Comparison of ENCODE assay signal across 8 cellular contexts in the genomic region with DNA sequence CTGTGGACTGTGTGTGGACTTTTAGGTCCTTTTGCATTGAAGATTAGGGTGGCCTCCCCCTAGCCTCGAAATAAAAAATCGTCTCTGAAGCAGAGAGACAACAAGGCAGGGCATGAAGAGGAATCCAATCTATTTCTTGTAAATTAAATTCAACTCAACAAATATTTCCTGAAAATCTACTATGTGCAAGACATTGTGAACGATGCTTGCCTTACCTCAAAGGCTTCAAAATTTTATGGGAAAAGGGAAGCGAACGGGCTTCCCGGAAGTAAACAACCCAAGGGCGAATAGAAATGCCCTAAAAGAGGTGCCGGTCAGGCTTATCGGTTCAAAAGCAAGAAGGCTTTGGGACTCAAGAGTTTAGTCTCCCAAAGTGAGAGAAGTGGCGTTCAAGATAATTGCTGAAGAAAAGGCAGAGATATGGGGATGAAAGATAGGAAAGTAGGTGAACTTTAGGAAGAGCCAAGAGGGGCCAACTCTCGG. TPM values are rescaled to one million over a fixed set of nuclear protein-coding genes. Genes with fewer than 3 reads are reported as not detected.
A peak's percentile ranks its signal among the peaks of the same experiment; 100 is the strongest.
DNase-seq lines count a peak whose midpoint lies in the region; ATAC-seq and TF ChIP-seq lines count a peak whose summit lies in the region.

No MANE protein-coding gene starts in this region.

- H3K36me3 ChIP-seq in tibial artery = no peaks in the 10 kb centered on the region

- DNase-seq in activated naive CD4-positive, alpha-beta T cell treated with anti-CD3 and anti-CD28 coated beads for 36 hours = no peak
- DNase-seq in activated naive CD4-positive, alpha-beta T cell treated with anti-CD3 and anti-CD28 coated beads, Interleukin-2, amount 50 U/mL, for 16 hours = no peak
- DNase-seq in NCI-H1092 (lab: John Stamatoyannopoulos, UW) = peak; percentile 51
- DNase-seq in activated naive CD8-positive, alpha-beta T cell treated with anti-CD3 and anti-CD28 coated beads, Interleukin-2, amount 50 U/mL, for 24 hours = no peak
- peak; percentile 62 for DNase-seq in kidney glomerular epithelial cell (lab: John Stamatoyannopoulos, UW)
- no peak for DNase-seq in tibial artery
- DNase-seq in COLO829 (ENCODE audit: low spot score) = no peak
- no peak for DNase-seq in activated CD8-positive, alpha-beta memory T cell treated with anti-CD3 and anti-CD28 coated beads for 24 hours

- peak overlapping the region; percentile 56 to 76 for H3K4me3 ChIP-seq in tibial artery

- peak overlapping the region; percentile 88 for H3K4me3 Mint-ChIP-seq in activated naive CD4-positive, alpha-beta T cell treated with anti-CD3 and anti-CD28 coated beads for 36 hours
- H3K4me3 Mint-ChIP-seq in activated naive CD8-positive, alpha-beta T cell treated with anti-CD3 and anti-CD28 coated beads, Interleukin-2, amount 50 U/mL, for 24 hours = peak overlapping the region; percentile 94

- H3K27ac ChIP-seq in tibial artery = peak overlapping the region; percentile 39 to 62

- peak overlapping the region; percentile 94 for H3K27ac Mint-ChIP-seq in activated naive CD4-positive, alpha-beta T cell treated with anti-CD3 and anti-CD28 coated beads for 36 hours
- peak overlapping the region; percentile 96 for H3K27ac Mint-ChIP-seq in activated naive CD8-positive, alpha-beta T cell treated with anti-CD3 and anti-CD28 coated beads, Interleukin-2, amount 50 U/mL, for 24 hours

- CTCF ChIA-PET in activated naive CD4-positive, alpha-beta T cell treated with anti-CD3 and anti-CD28 coated beads for 36 hours (lab: Charles Lee) = interaction anchor here (0.9 to 1.5 kb wide), 3 partner anchors 51 to 306 kb away, joined by 3 to 5 read pairs (median 3); no protein-coding TSS in a partner anchor

- intact Hi-C loops in activated naive CD4-positive, alpha-beta T cell treated with anti-CD3 and anti-CD28 coated beads for 36 hours (cut with micrococcal nuclease) = loop anchor here (2.0 to 10.0 kb wide), 4 partner anchors 48 to 746 kb away; a partner anchor contains a TSS
- intact Hi-C loops in tibial artery (cut with DNase I; ENCODE audit: low total_unique reads) = no loop called here

- ATAC-seq in activated naive CD8-positive, alpha-beta T cell treated with anti-CD3 and anti-CD28 coated beads, Interleukin-2, amount 50 U/mL, for 24 hours = no peak

- peaks cover 38% of the 10 kb centered on the region for H3K4me1 Mint-ChIP-seq in activated naive CD4-positive, alpha-beta T cell treated with anti-CD3 and anti-CD28 coated beads for 36 hours (ENCODE audit: low read depth)
- peaks cover 37% of the 10 kb centered on the region for H3K4me1 Mint-ChIP-seq in activated naive CD8-positive, alpha-beta T cell treated with anti-CD3 and anti-CD28 coated beads, Interleukin-2, amount 50 U/mL, for 24 hours

- peaks cover 2% of the 10 kb centered on the region for H3K36me3 Mint-ChIP-seq in activated naive CD4-positive, alpha-beta T cell treated with anti-CD3 and anti-CD28 coated beads for 36 hours (ENCODE audit: low read depth)
- H3K36me3 Mint-ChIP-seq in activated naive CD8-positive, alpha-beta T cell treated with anti-CD3 and anti-CD28 coated beads, Interleukin-2, amount 50 U/mL, for 24 hours (ENCODE audit: low read depth) = peaks cover 2% of the 10 kb centered on the region

- no peaks in the 10 kb centered on the region for H3K27me3 ChIP-seq in tibial artery

- TF ChIP-seq CTCF in tibial artery (IDR thresholded peaks at IDR 0.05) = no peak

- H3K9me3 ChIP-seq in tibial artery = no peaks in the 10 kb centered on the region

- no peaks in the 10 kb centered on the region for H3K27me3 Mint-ChIP-seq in activated naive CD4-positive, alpha-beta T cell treated with anti-CD3 and anti-CD28 coated beads for 36 hours (ENCODE audit: low read depth)
- H3K27me3 Mint-ChIP-seq in activated naive CD8-positive, alpha-beta T cell treated with anti-CD3 and anti-CD28 coated beads, Interleukin-2, amount 50 U/mL, for 24 hours = peaks cover 2% of the 10 kb centered on the region

- peaks cover 0 to 19% (median 9%) of the 10 kb centered on the region in 4 donors for H3K4me1 ChIP-seq in tibial artery

- H3K9me3 Mint-ChIP-seq in activated naive CD4-positive, alpha-beta T cell treated with anti-CD3 and anti-CD28 coated beads for 36 hours = no peaks in the 10 kb centered on the region
- no peaks in the 10 kb centered on the region for H3K9me3 Mint-ChIP-seq in activated naive CD8-positive, alpha-beta T cell treated with anti-CD3 and anti-CD28 coated beads, Interleukin-2, amount 50 U/mL, for 24 hours

RNA-seq across cellular contexts. Expression of a gene that starts 0.5 kb away (rescaled TPM):
- 1 to 10 TPM; 4.2 to 4.5 TPM for total RNA-seq in activated naive CD4-positive, alpha-beta T cell treated with anti-CD3 and anti-CD28 coated beads for 36 hours

RNA-seq across cellular contexts. Expression of a gene that starts 0.8 kb away (rescaled TPM):
- total RNA-seq in activated naive CD4-positive, alpha-beta T cell treated with anti-CD3 and anti-CD28 coated beads for 36 hours = 10 to 100 TPM; 39.2 to 42.9 TPM

RNA-seq across cellular contexts. Expression of a gene that starts 48.2 kb away (rescaled TPM):
- 1 to 10 TPM; 1.1 to 2.0 TPM for total RNA-seq in activated naive CD4-positive, alpha-beta T cell treated with anti-CD3 and anti-CD28 coated beads for 36 hours

Comparison
In these comparisons a context has a peak if more than half of its experiments do, and no peak if none do; other contexts are left out.
1. DNase-seq: peak in NCI-H1092 (single experiment) and kidney glomerular epithelial cell (single experiment); none in activated naive CD4-positive, alpha-beta T cell treated with anti-CD3 and anti-CD28 coated beads for 36 hours (single experiment), activated naive CD4-positive, alpha-beta T cell treated with anti-CD3 and anti-CD28 coated beads, Interleukin-2, amount 50 U/mL, for 16 hours (single experiment), activated naive CD8-positive, alpha-beta T cell treated with anti-CD3 and anti-CD28 coated beads, Interleukin-2, amount 50 U/mL, for 24 hours (single experiment), tibial artery (0 of 2), COLO829 (single experiment) and activated CD8-positive, alpha-beta memory T cell treated with anti-CD3 and anti-CD28 coated beads for 24 hours (single experiment).